ENCODE assay signal across 20 cellular contexts in genomic region chr1:67767103-67767502, GRCh38.
A peak's percentile ranks its signal among the peaks of the same experiment; 100 is the strongest.
DNase-seq lines count a peak whose midpoint lies in the region; ATAC-seq and TF ChIP-seq lines count a peak whose summit lies in the region.
"Had no signal": no experiment of that assay in that cellular context is flagged by ENCODE, and none has a peak within 500 bp of the region (broad histone marks: within the 10 kb centered on the region; RNA-seq: fewer than 3 reads in every experiment).

No MANE protein-coding gene starts in this region.

- peak overlapping the region; percentile 88 for H2AK5ac ChIP-seq in mesenchymal stem cell (ENCODE audit: low read length, severe bottlenecking)

- H3K27me3 ChIP-seq in heart right ventricle = no peaks in the 10 kb centered on the region
- H3K27me3 ChIP-seq in ascending aorta = no peaks in the 10 kb centered on the region
- H3K27me3 ChIP-seq in mesenchymal stem cell (ENCODE audit: control insufficient read depth in 1 of 2, insufficient read depth in 1 of 2, low read length in 2 of 2) = no peaks in the 10 kb centered on the region
- no peaks in the 10 kb centered on the region for H3K27me3 ChIP-seq in tibial nerve
- H3K27me3 ChIP-seq in suprapubic skin = no peaks in the 10 kb centered on the region
- H3K27me3 ChIP-seq: stomach, upper lobe of right lung had no signal

- H3K4me3 ChIP-seq in heart right ventricle (no peak overlapping the region), ascending aorta (no peak overlapping the region), mesenchymal stem cell (ENCODE audit: insufficient read depth in 1 of 2, low read depth in 1 of 2, low read length in 2 of 2) (no peak overlapping the region), tibial nerve (no peak overlapping the region), suprapubic skin (no peak overlapping the region)
- H3K4me3 ChIP-seq: PC-9 had no signal

- TF ChIP-seq CTCF in heart right ventricle (IDR thresholded peaks at IDR 0.05) (no peak), ascending aorta (IDR thresholded peaks at IDR 0.05) (no peak), tibial nerve (IDR thresholded peaks at IDR 0.05) (no peak), suprapubic skin (IDR thresholded peaks at IDR 0.05) (no peak)

- no peak overlapping the region for H2BK120ac ChIP-seq in mesenchymal stem cell (ENCODE audit: low read depth, low read length)

- H3K18ac ChIP-seq in mesenchymal stem cell (ENCODE audit: low read depth in 1 of 2, low read length in 2 of 2) = peak overlapping the region in 1 of 2 experiments; percentile 23

- ATAC-seq in heart right ventricle = peak in 5 of 8 donors; percentile 15 to 49 (median 25)
- ATAC-seq in Right ventricle myocardium inferior = no peak
- no peak for ATAC-seq in HG03097 (IDR thresholded peaks at IDR 0.05; ENCODE audit: low FRiP score, unreplicated experiment)
- ATAC-seq: HCT116, upper lobe of right lung had no signal

- no peak overlapping the region for H4K91ac ChIP-seq in mesenchymal stem cell (ENCODE audit: low read length)

- H3K79me1 ChIP-seq in mesenchymal stem cell (replicated peaks; ENCODE audit: low read length, poor library complexity, severe bottlenecking) = peaks cover 28% of the 10 kb centered on the region

- no peak overlapping the region for H2AFZ ChIP-seq in mesenchymal stem cell (ENCODE audit: low read depth, low read length)
- H2AFZ ChIP-seq: PC-9 had no signal

- H4K8ac ChIP-seq in mesenchymal stem cell (ENCODE audit: low read length) = no peak overlapping the region

- H3K23ac ChIP-seq in mesenchymal stem cell (ENCODE audit: low read length in 2 of 2) = no peak overlapping the region

- no peak overlapping the region for H2BK5ac ChIP-seq in mesenchymal stem cell (ENCODE audit: low read depth, low read length, poor library complexity, severe bottlenecking)

- intact Hi-C loops in heart right ventricle (cut with DNase I) (loop anchor here in 9 of 10 donors (2.0 to 10.0 kb wide), 11 partner anchors 65 to 578 kb away; partner anchors contain the start of gene GNG12 (in 6 of the 9)), Right ventricle myocardium inferior (cut with DNase I) (loop anchor here (2.0 to 10.0 kb wide), 5 partner anchors 68 to 578 kb away; no protein-coding TSS in a partner anchor), ascending aorta (cut with DNase I) (loop anchor here (2.0 to 10.0 kb wide), 4 partner anchors 50 to 348 kb away; partner anchors contain the start of gene GNG12)

- H3K36me3 ChIP-seq in heart right ventricle (no peaks in the 10 kb centered on the region), ascending aorta (no peaks in the 10 kb centered on the region), mesenchymal stem cell (ENCODE audit: control insufficient read depth in 1 of 2, insufficient read depth in 2 of 2, low read depth in 1 of 2, low read length in 2 of 2) (peaks cover 11 to 28% of the 10 kb centered on the region in 2 experiments), tibial nerve (peaks cover 0 to 7% (median 0%) of the 10 kb centered on the region in 3 donors), suprapubic skin (peaks cover 3% of the 10 kb centered on the region)
- H3K36me3 ChIP-seq: stomach, upper lobe of right lung had no signal

- no peak overlapping the region for H3K4me2 ChIP-seq in mesenchymal stem cell (ENCODE audit: low read length, poor library complexity, severe bottlenecking)
- H3K4me2 ChIP-seq: PC-9 had no signal

- H3K4ac ChIP-seq in mesenchymal stem cell (ENCODE audit: low read depth in 1 of 2, low read length in 2 of 2) = peak overlapping the region in 1 of 2 experiments; percentile 80

- H3K27ac ChIP-seq in heart right ventricle (no peak overlapping the region), ascending aorta (peak overlapping the region; percentile 69 to 74), mesenchymal stem cell (ENCODE audit: low read length, poor library complexity, severe bottlenecking) (peak overlapping the region; percentile 95), tibial nerve (peak overlapping the region in 3 of 4 donors; percentile 29 to 68 (median 65)), suprapubic skin (no peak overlapping the region)
- H3K27ac ChIP-seq: PC-9, upper lobe of right lung had no signal

- H3K9ac ChIP-seq in mesenchymal stem cell (ENCODE audit: low read length) = no peak overlapping the region

- no peak for TF ChIP-seq POLR2A in tibial nerve (IDR thresholded peaks at IDR 0.05)
- TF ChIP-seq POLR2A in suprapubic skin (IDR thresholded peaks at IDR 0.05) = no peak

- H2BK12ac ChIP-seq in mesenchymal stem cell (ENCODE audit: low read length in 2 of 2) = peak overlapping the region in 1 of 2 experiments; percentile 37

- WGBS in heart right ventricle, 2 donors = 82% methylated on average over 6 of the region's 6 CpGs
- WGBS in mesenchymal stem cell = 74% methylated on average over 6 of the region's 6 CpGs
- 74 to 80% methylated on average over 6 of the region's 6 CpGs for WGBS in tibial nerve, 2 donors
- WGBS in suprapubic skin = 90% methylated on average over 6 of the region's 6 CpGs

- H3K4me1 ChIP-seq in heart right ventricle = peaks cover 0 to 28% (median 20%) of the 10 kb centered on the region in 9 donors
- peaks cover 2 to 34% of the 10 kb centered on the region in 2 donors for H3K4me1 ChIP-seq in ascending aorta
- H3K4me1 ChIP-seq in mesenchymal stem cell (ENCODE audit: control insufficient read depth, insufficient read depth, low read depth, low read length) = peaks cover 23% of the 10 kb centered on the region
- peaks cover 0 to 22% (median 10%) of the 10 kb centered on the region in 4 donors for H3K4me1 ChIP-seq in tibial nerve
- H3K4me1 ChIP-seq in suprapubic skin = peaks cover 16% of the 10 kb centered on the region

- no peak overlapping the region for H3K14ac ChIP-seq in mesenchymal stem cell (ENCODE audit: low read length in 2 of 2)

- DNase-seq in heart right ventricle (no peak), Right ventricle myocardium inferior (ENCODE audit: missing footprints) (no peak), ascending aorta (ENCODE audit: low spot score in 2 of 2) (no peak), mesenchymal stem cell (no peak), tibial nerve (ENCODE audit: low spot score in 2 of 2) (no peak), suprapubic skin (ENCODE audit: low spot score in 2 of 2) (no peak), retina (no peak)
- DNase-seq: activated CD8-positive, alpha-beta T cell treated with anti-CD3 and anti-CD28 coated beads, Interleukin-2, amount 10 ng/mL, durations not matched to agents 7 days and 5 days; activated naive CD4-positive, alpha-beta T cell treated with anti-CD3 and anti-CD28 coated beads, Interleukin-2, amount 10 ng/mL, durations not matched to agents 7 days and 5 days; activated T-cell treated with anti-CD3 and anti-CD28 coated beads, Interleukin-2, amount 50 U/mL, for 24 hours; GF-D8; MM.1S; NCI-H1694; PC-9; stimulated activated CD4-positive, alpha-beta T cell treated with anti-CD3 and anti-CD28 coated beads, Interleukin-2, amount 100 ng/mL, for 48 hours; stomach; T-helper 9 cell; upper lobe of right lung had no signal

- no peak overlapping the region for H2BK15ac ChIP-seq in mesenchymal stem cell (ENCODE audit: low read depth, poor library complexity, severe bottlenecking)

- TF ChIP-seq EP300 in tibial nerve (IDR thresholded peaks at IDR 0.05) (no peak), suprapubic skin (IDR thresholded peaks at IDR 0.05) (no peak)

- H3K9me3 ChIP-seq in heart right ventricle (no peaks in the 10 kb centered on the region), ascending aorta (no peaks in the 10 kb centered on the region), mesenchymal stem cell (ENCODE audit: control insufficient read depth, low read length) (no peaks in the 10 kb centered on the region), tibial nerve (no peaks in the 10 kb centered on the region), suprapubic skin (no peaks in the 10 kb centered on the region)
- H3K9me3 ChIP-seq: stomach, upper lobe of right lung had no signal

Comparison
In these comparisons a context has a peak if more than half of its experiments do, and no peak if none do; other contexts are left out.
1. ATAC-seq: peak in heart right ventricle (5 of 8); none in Right ventricle myocardium inferior (single experiment) and HG03097 (single experiment).
2. H3K27ac ChIP-seq: peak in ascending aorta (2 of 2), mesenchymal stem cell (single experiment) and tibial nerve (3 of 4); none in heart right ventricle (0 of 10) and suprapubic skin (single experiment).